ENCODE assay signal across 14 cellular contexts in the genomic region with DNA sequence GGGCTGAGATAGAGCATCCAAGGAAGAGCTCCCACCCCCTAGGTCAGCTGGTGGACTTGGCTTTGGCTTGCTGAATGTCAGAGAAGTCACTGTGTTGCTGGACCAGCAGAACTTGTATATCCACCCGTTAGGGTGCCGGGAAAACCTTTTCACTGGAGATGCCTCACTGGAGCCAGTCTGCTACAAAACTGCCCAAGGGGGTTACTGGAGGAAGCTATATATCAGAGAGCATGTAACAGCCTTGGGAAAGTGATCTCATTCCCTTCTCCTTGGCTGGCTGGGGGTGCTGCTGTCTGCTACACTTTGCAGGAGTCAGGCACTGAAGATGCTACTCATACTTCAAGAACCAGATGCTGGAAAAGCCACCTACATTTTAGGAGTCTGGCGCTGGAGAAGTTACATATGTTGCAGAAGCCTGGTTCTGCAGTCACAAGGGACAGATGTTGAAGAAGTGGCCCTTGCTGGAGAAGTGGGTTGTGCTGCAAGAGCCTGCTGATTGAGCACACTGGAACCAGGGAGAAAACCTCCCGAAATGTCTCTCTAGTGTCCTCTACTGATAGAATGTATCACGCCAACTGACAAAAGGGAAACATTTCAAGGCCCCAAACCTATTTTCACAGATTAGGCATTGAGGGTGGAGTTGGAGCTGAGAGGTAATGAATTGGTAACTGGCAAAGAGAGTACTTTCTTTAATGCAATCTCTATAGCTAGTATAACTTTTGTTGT.
A peak's percentile ranks its signal among the peaks of the same experiment; 100 is the strongest.
DNase-seq lines count a peak whose midpoint lies in the region; ATAC-seq and TF ChIP-seq lines count a peak whose summit lies in the region.
"Had no signal": no experiment of that assay in that cellular context is flagged by ENCODE, and none has a peak within 500 bp of the region (broad histone marks: within the 10 kb centered on the region; RNA-seq: fewer than 3 reads in every experiment).

No MANE protein-coding gene starts in this region.

- H3K4me3 ChIP-seq in ACC112 (ENCODE audit: low read depth, low read length) (0 out of 2 replicates have a peak overlapping the region, but pooled peaks have one; percentile 5), HCT116 (replicated peaks in 1 of 2; ENCODE audit: low read depth in 1 of 2, low read length in 2 of 2) (no peak overlapping the region)
- H3K4me3 ChIP-seq: K562 had no signal

- DNase-seq in HCT116 (ENCODE audit: low read depth, low spot score) (no peak), T1000 (lab: John Stamatoyannopoulos, UW) (peak; percentile 43), iPS DF 4.7 (ENCODE audit: extremely low read depth, low spot score) (peak; percentile 25), SKM-1 treated with dmso at 0.1 percent for 144 hours (lab: John Stamatoyannopoulos, UW; ENCODE audit: unreplicated experiment) (no peak), RWPE1 (ENCODE audit: low spot score) (no peak)
- DNase-seq in activated CD4-positive, CD25-positive, alpha-beta regulatory T cell treated with anti-CD3 and anti-CD28 coated beads, Interleukin-2, amount 50 U/mL, for 72 hours, result no peak
- DNase-seq in activated CD8-positive, alpha-beta memory T cell treated with anti-CD3 and anti-CD28 coated beads, Interleukin-2, amount 50 U/mL, for 4 hours, result no peak
- DNase-seq: activated naive CD4-positive, alpha-beta T cell treated with anti-CD3 and anti-CD28 coated beads for 36 hours; activated T-cell treated with anti-CD3 and anti-CD28 coated beads, Interleukin-2, amount 50 U/mL, for 1 hour; NCI-H345; right cardiac atrium; stimulated activated naive CD8-positive, alpha-beta T cell treated with anti-CD3 and anti-CD28 coated beads, Interleukin-15, amount 100 ng/mL, for 72 hours had no signal

- RAD21 ChIA-PET in HCT116 (lab: Charles Lee; ENCODE audit: low non-redundant PET in 1 of 2, low total read pairs in 2 of 2, uncharacterized antibody in 2 of 2, unreplicated experiment in 2 of 2), result no interaction called here

- no peaks in the 10 kb centered on the region for H3K79me2 ChIP-seq in ACC112 (ENCODE audit: control insufficient read depth, insufficient read depth, low read length, unreplicated experiment)
- H3K79me2 ChIP-seq in HCT116 (ENCODE audit: insufficient read depth, low read length), result no peaks in the 10 kb centered on the region

- H3K9me3 ChIP-seq in HCT116 (ENCODE audit: control insufficient read depth in 1 of 2, insufficient read depth in 1 of 2, low read depth in 1 of 2, low read length in 2 of 2), result no peaks in the 10 kb centered on the region

- no peaks in the 10 kb centered on the region for H3K9me2 ChIP-seq in HCT116 (ENCODE audit: insufficient read depth)

- H3K27ac ChIP-seq in ACC112 (ENCODE audit: low read depth, low read length) (peak overlapping the region; percentile 44), HCT116 (ENCODE audit: low read depth, low read length) (no peak overlapping the region), RWPE1 (no peak overlapping the region)

- 0 out of 2 replicates have a peak, but pooled peaks have one; percentile 32 for ATAC-seq in HCT116
- ATAC-seq: K562; right cardiac atrium; stimulated activated naive CD8-positive, alpha-beta T cell treated with anti-CD3 and anti-CD28 coated beads, Interleukin-15, amount 100 ng/mL, for 72 hours had no signal

- 0 out of 2 replicates have a peak, but pooled peaks have one; percentile 13 for TF ChIP-seq RAD21 in HCT116 (IDR thresholded peaks at IDR 0.05; ENCODE audit: low read depth)

- H3K4me2 ChIP-seq in HCT116 (ENCODE audit: low read length), result no peak overlapping the region

- CTCF ChIA-PET in HCT116 (lab: Charles Lee) (no interaction called here), RWPE1 (lab: Yijun Ruan, JAX) (no interaction called here)

- no peaks in the 10 kb centered on the region for H3K36me3 ChIP-seq in ACC112 (ENCODE audit: insufficient read depth, low read length)
- H3K36me3 ChIP-seq in HCT116 (ENCODE audit: control insufficient read depth in 1 of 2, insufficient read depth in 2 of 2, low read length in 2 of 2), result no peaks in the 10 kb centered on the region

- H3K4me1 ChIP-seq in ACC112 (ENCODE audit: control insufficient read depth, insufficient read depth, low read length, unreplicated experiment) (no peaks in the 10 kb centered on the region), HCT116 (ENCODE audit: control insufficient read depth in 1 of 2, insufficient read depth in 2 of 2, low read length in 2 of 2) (no peaks in the 10 kb centered on the region)

- H2AFZ ChIP-seq in ACC112 (ENCODE audit: low read length, unreplicated experiment) (no peak overlapping the region), HCT116 (ENCODE audit: low read depth, low read length, poor library complexity, severe bottlenecking) (no peak overlapping the region)

- no peaks in the 10 kb centered on the region for H3K27me3 ChIP-seq in ACC112 (ENCODE audit: insufficient read depth, low read length)
- H3K27me3 ChIP-seq in HCT116 (ENCODE audit: insufficient read depth, low read length), result 0 out of 2 replicates have a peak, but pooled peaks cover 6% of the 10 kb centered on the region

- intact Hi-C loops in HCT116 (cut with micrococcal nuclease), result no loop called here

- no TSS peak for BruUV-seq in HCT116 (replicated peaks; lab: Mats Ljungman, UMichigan)

- no peaks in the 10 kb centered on the region for H4K20me1 ChIP-seq in HCT116 (ENCODE audit: insufficient read depth)

- POLR2A ChIA-PET in HCT116 (lab: Charles Lee) (no interaction called here), RWPE1 (lab: Yijun Ruan, JAX; ENCODE audit: low non-redundant PET) (no interaction called here)

- H3K9ac ChIP-seq in HCT116 (ENCODE audit: low read length), result no peak overlapping the region

- TF ChIP-seq CTCF in HCT116 (IDR thresholded peaks at IDR 0.05 in 2 of 3, conservative IDR thresholded peaks at IDR 0.05 in 1 of 3; ENCODE audit: borderline replicate concordance in 1 of 3, insufficient read depth in 1 of 3, low read depth in 2 of 3, low read length in 2 of 3) (no peak), RWPE1 (conservative IDR thresholded peaks at IDR 0.05; ENCODE audit: low read depth) (no peak)

- no peak for TF ChIP-seq POLR2A in HCT116 (IDR thresholded peaks at IDR 0.05; ENCODE audit: borderline replicate concordance, extremely low read depth, insufficient read depth, insufficient read length)

TF ChIP-seq in HCT116, 20 proteins besides CTCF, POLR2A, EP300 and RAD21:
- TF ChIP-seq JUND (IDR thresholded peaks at IDR 0.05) (no peak), TCF7L2 (IDR thresholded peaks at IDR 0.05; ENCODE audit: borderline replicate concordance, extremely low read depth, insufficient read depth, insufficient read length) (no peak), EZH2phosphoT487 (IDR thresholded peaks at IDR 0.05; ENCODE audit: borderline replicate concordance) (no peak), SIN3A (IDR thresholded peaks at IDR 0.05; ENCODE audit: low read depth) (no peak), EZH2 (IDR thresholded peaks at IDR 0.05) (no peak), ELF1 (IDR thresholded peaks at IDR 0.05; ENCODE audit: borderline replicate concordance, low read depth) (no peak), FOSL1 (IDR thresholded peaks at IDR 0.05; ENCODE audit: low read depth) (no peak), MAX (IDR thresholded peaks at IDR 0.05) (no peak), YY1 (IDR thresholded peaks at IDR 0.05; ENCODE audit: extremely low read depth, insufficient replicate concordance, low read depth, low read length) (no peak), ZFX (IDR thresholded peaks at IDR 0.05) (no peak), SP1 (IDR thresholded peaks at IDR 0.05; ENCODE audit: low read depth) (no peak), POLR2AphosphoS5 (IDR thresholded peaks at IDR 0.05; ENCODE audit: low read depth, low read length) (no peak)

Comparison
In these comparisons a context has a peak if more than half of its experiments do, and no peak if none do; other contexts are left out.
1. DNase-seq: peak in T1000 (single experiment) and iPS DF 4.7 (single experiment); none in HCT116 (single experiment), activated CD4-positive, CD25-positive, alpha-beta regulatory T cell treated with anti-CD3 and anti-CD28 coated beads, Interleukin-2, amount 50 U/mL, for 72 hours (single experiment), SKM-1 treated with dmso at 0.1 percent for 144 hours (single experiment), RWPE1 (single experiment) and activated CD8-positive, alpha-beta memory T cell treated with anti-CD3 and anti-CD28 coated beads, Interleukin-2, amount 50 U/mL, for 4 hours (single experiment).